8 cellular contexts compared by ENCODE assay signal in the genomic region with DNA sequence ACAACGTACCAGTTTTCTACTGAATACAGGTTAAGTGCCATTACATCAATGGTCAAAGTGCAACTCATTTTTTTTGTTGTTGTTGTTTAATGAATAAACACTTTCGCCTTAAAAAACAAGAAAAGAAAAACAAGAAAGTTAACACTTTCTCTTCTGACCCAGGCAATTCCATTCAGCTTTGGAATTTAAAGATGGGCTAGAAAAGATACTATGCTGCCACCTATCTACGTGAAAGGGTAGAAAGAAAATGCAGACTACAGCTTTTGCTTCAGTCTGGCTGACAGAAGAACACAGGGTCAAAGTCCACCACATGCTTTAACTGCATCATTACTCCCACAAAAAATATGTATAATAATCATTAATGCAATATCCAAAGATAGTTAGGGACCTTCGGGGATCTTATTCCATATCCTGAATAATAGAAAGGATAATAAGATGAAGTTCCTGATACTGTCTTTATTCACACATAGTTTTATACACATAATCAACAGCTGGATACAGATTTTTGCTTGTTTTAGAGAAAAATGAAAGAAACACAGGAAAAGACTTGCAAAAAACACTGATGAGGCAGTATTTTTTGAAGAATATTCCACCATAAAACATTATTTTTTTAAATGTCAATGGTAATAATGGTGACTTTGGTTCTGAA. TPM values are rescaled to one million over a fixed set of nuclear protein-coding genes. Genes with fewer than 3 reads are reported as not detected.
DNase-seq lines count a peak whose midpoint lies in the region; ATAC-seq and TF ChIP-seq lines count a peak whose summit lies in the region.

No MANE protein-coding gene starts in this region.

- TF ChIP-seq CTCF in GM12865 (IDR thresholded peaks at IDR 0.05; ENCODE audit: insufficient read depth, low read depth, low read length, missing control alignments) (peak; percentile 10), mesothelial cell of epicardium (IDR thresholded peaks at IDR 0.05; ENCODE audit: unreplicated experiment) (no peak), esophagus squamous epithelium (IDR thresholded peaks at IDR 0.05) (peak in 3 of 6 experiments; percentile 31 to 40 (median 35))

- peaks cover 34 to 55% (median 44%) of the 10 kb centered on the region in 3 donors for H3K36me3 Mint-ChIP-seq in CD8-positive, alpha-beta memory T cell
- H3K36me3 Mint-ChIP-seq in mesothelial cell of epicardium, result peaks cover 56% of the 10 kb centered on the region

- H3K4me2 ChIP-seq in mesendoderm (ENCODE audit: low read length), result no peak overlapping the region

- no peak overlapping the region for H4K5ac ChIP-seq in mesendoderm (ENCODE audit: low read length)

- H2BK120ac ChIP-seq in mesendoderm (ENCODE audit: low read depth, low read length), result no peak overlapping the region

- POLR2A ChIA-PET in CD8-positive, alpha-beta memory T cell (lab: Charles Lee), result no interaction called here

- no peak overlapping the region for H3K9ac ChIP-seq in mesendoderm (ENCODE audit: low read length)

- no peaks in the 10 kb centered on the region for H3K27me3 Mint-ChIP-seq in CD8-positive, alpha-beta memory T cell
- no peaks in the 10 kb centered on the region for H3K27me3 Mint-ChIP-seq in mesothelial cell of epicardium (ENCODE audit: low read depth)

- no peak overlapping the region for H3K4me3 Mint-ChIP-seq in CD8-positive, alpha-beta memory T cell
- no peak overlapping the region for H3K4me3 Mint-ChIP-seq in mesothelial cell of epicardium

- no peak overlapping the region for H3K27ac Mint-ChIP-seq in CD8-positive, alpha-beta memory T cell
- H3K27ac Mint-ChIP-seq in mesothelial cell of epicardium, result no peak overlapping the region

- no peak overlapping the region for H3K27ac ChIP-seq in mesendoderm (ENCODE audit: low read depth, low read length)
- H3K27ac ChIP-seq in CD8-positive, alpha-beta memory T cell (ENCODE audit: low read depth, low read length), result no peak overlapping the region
- no peak overlapping the region for H3K27ac ChIP-seq in esophagus squamous epithelium

- no peaks in the 10 kb centered on the region for H3K36me3 ChIP-seq in mesendoderm (ENCODE audit: control insufficient read depth, insufficient read depth, low read length)
- H3K36me3 ChIP-seq in CD8-positive, alpha-beta memory T cell (ENCODE audit: insufficient read depth, low read length), result no peaks in the 10 kb centered on the region
- peaks cover 0 to 47% (median 0%) of the 10 kb centered on the region in 3 donors for H3K36me3 ChIP-seq in esophagus squamous epithelium

- no peak overlapping the region for H2BK5ac ChIP-seq in mesendoderm (ENCODE audit: low read length)

- intact Hi-C loops in esophagus squamous epithelium (cut with DNase I), result no loop called here

- H3K56ac ChIP-seq in mesendoderm (ENCODE audit: low read length), result no peak overlapping the region

- no peaks in the 10 kb centered on the region for H3K79me2 ChIP-seq in mesendoderm (ENCODE audit: control insufficient read depth, insufficient read depth, low read length)

- no peaks in the 10 kb centered on the region for H3K9me3 ChIP-seq in CD8-positive, alpha-beta memory T cell (ENCODE audit: low read length)
- H3K9me3 ChIP-seq in esophagus squamous epithelium, result peaks cover 0 to 28% (median 13%) of the 10 kb centered on the region in 3 donors

- CTCF ChIA-PET in CD8-positive, alpha-beta memory T cell (lab: Charles Lee), result no interaction called here

- H2BK15ac ChIP-seq in mesendoderm (replicated peaks; ENCODE audit: low read depth), result no peak overlapping the region

- no peak overlapping the region for H3K23ac ChIP-seq in mesendoderm (ENCODE audit: low read length)

- H3K4ac ChIP-seq in mesendoderm (ENCODE audit: low read depth, low read length), result no peak overlapping the region

- peaks cover 0 to 4% (median 0%) of the 10 kb centered on the region in 3 donors for H3K4me1 Mint-ChIP-seq in CD8-positive, alpha-beta memory T cell
- H3K4me1 Mint-ChIP-seq in mesothelial cell of epicardium, result no peaks in the 10 kb centered on the region

- H3K9me3 Mint-ChIP-seq in CD8-positive, alpha-beta memory T cell, result peaks cover 15 to 27% (median 26%) of the 10 kb centered on the region in 5 donors
- peaks cover 34% of the 10 kb centered on the region for H3K9me3 Mint-ChIP-seq in mesothelial cell of epicardium

- H2AK5ac ChIP-seq in mesendoderm (ENCODE audit: low read length), result no peak overlapping the region

- H3K4me3 ChIP-seq in GM12865 (ENCODE audit: low read depth, low read length) (no peak overlapping the region), mesendoderm (ENCODE audit: low read length) (no peak overlapping the region), esophagus squamous epithelium (no peak overlapping the region)
- no peak overlapping the region for H3K4me3 ChIP-seq in CD8-positive, alpha-beta memory T cell (ENCODE audit: low read length)

- no peak overlapping the region for H3K18ac ChIP-seq in mesendoderm (ENCODE audit: low read length)

- no peaks in the 10 kb centered on the region for H3K27me3 ChIP-seq in mesendoderm (ENCODE audit: insufficient read depth, low read length, poor library complexity)
- no peaks in the 10 kb centered on the region for H3K27me3 ChIP-seq in CD8-positive, alpha-beta memory T cell (ENCODE audit: insufficient read depth, low read length, poor library complexity, severe bottlenecking)
- H3K27me3 ChIP-seq in esophagus squamous epithelium, result no peaks in the 10 kb centered on the region

- H3K4me1 ChIP-seq in mesendoderm (ENCODE audit: control insufficient read depth, low read depth, low read length), result no peaks in the 10 kb centered on the region
- no peaks in the 10 kb centered on the region for H3K4me1 ChIP-seq in CD8-positive, alpha-beta memory T cell (ENCODE audit: insufficient read depth, low read length)
- no peaks in the 10 kb centered on the region for H3K4me1 ChIP-seq in esophagus squamous epithelium

- no peaks in the 10 kb centered on the region for H3K79me1 ChIP-seq in mesendoderm (ENCODE audit: low read length)

- no peak for TF ChIP-seq POLR2A in esophagus squamous epithelium (IDR thresholded peaks at IDR 0.05)

- no peak overlapping the region for H4K8ac ChIP-seq in mesendoderm (ENCODE audit: low read depth, low read length)

- ATAC-seq in GM18870 (IDR thresholded peaks at IDR 0.05; ENCODE audit: unreplicated experiment), result no peak

- no peak for DNase-seq in GM12865 (ENCODE audit: low read depth)
- DNase-seq in NCI-H146 treated with DMSO at 0.1 percent for 48 hours (lab: John Stamatoyannopoulos, UW; ENCODE audit: unreplicated experiment), result peak; percentile 82
- peak; percentile 15 for DNase-seq in astrocyte of the hippocampus (ENCODE audit: low read depth, low spot score)
- DNase-seq in mesendoderm, result peak; percentile 62
- no peak for DNase-seq in CD8-positive, alpha-beta memory T cell
- DNase-seq in mesothelial cell of epicardium (ENCODE audit: low spot score in 2 of 2, unreplicated experiment in 2 of 2), result no peak
- no peak for DNase-seq in esophagus squamous epithelium (lab: John Stamatoyannopoulos, UW)

- no CpG with 5 or more reads among the region's 4 CpGs for WGBS in mesendoderm (ENCODE audit: extremely low coverage, insufficient coverage, low lambda C conversion rate)
- WGBS in esophagus squamous epithelium, 2 donors, result 70 to 76% methylated on average over 4 of the region's 4 CpGs

RNA-seq across cellular contexts. Expression of a gene that starts 40.4 kb away (rescaled TPM):
- polyA plus RNA-seq in mesendoderm (2013, experiment 1 of 2), result 4.9 TPM
- 5.0 TPM for polyA plus RNA-seq in mesendoderm (2013, experiment 2 of 2)
- total RNA-seq in CD8-positive, alpha-beta memory T cell, result 1 to 10 TPM; 5.9 to 7.4 TPM
- polyA plus RNA-seq in CD8-positive, alpha-beta memory T cell, result 1.7 TPM
- total RNA-seq in mesothelial cell of epicardium (18.5 to 22.4 TPM (median 18.6 TPM) in 3 replicates), esophagus squamous epithelium (10 to 100 TPM; 13.3 to 46.2 (median 18.9) TPM)

Comparison
In these comparisons a context has a peak if more than half of its experiments do, and no peak if none do; other contexts are left out.
1. DNase-seq: peak in NCI-H146 treated with DMSO at 0.1 percent for 48 hours (single experiment), astrocyte of the hippocampus (single experiment) and mesendoderm (single experiment); none in GM12865 (single experiment), CD8-positive, alpha-beta memory T cell (0 of 5), mesothelial cell of epicardium (0 of 2) and esophagus squamous epithelium (single experiment).